In genomic region chr1:181100015-181100905, GRCh38 we compare ENCODE assay signal across 8 cellular contexts. TPM values are rescaled to one million over a fixed set of nuclear protein-coding genes. Genes with fewer than 3 reads are reported as not detected.
DNase-seq lines count a peak whose midpoint lies in the region; ATAC-seq, FAIRE-seq and TF ChIP-seq lines count a peak whose summit lies in the region.

No MANE protein-coding gene starts in this region.

- DNase-seq in GM12892 (ENCODE audit: insufficient read length) (no peak), NT2/D1 (ENCODE audit: low read depth, low spot score) (no peak), astrocyte (ENCODE audit: low read depth) (no peak), progenitor cell of endocrine pancreas (ENCODE audit: low spot score, unreplicated experiment) (no peak), lower lobe of right lung (no peak), NOMO-1 (lab: John Stamatoyannopoulos, UW; ENCODE audit: unreplicated experiment in 2 of 2) (no peak), SIG-M5 treated with dmso at 0.1 percent for 504 hours (lab: John Stamatoyannopoulos, UW; ENCODE audit: unreplicated experiment) (no peak)

- H3K36me3 Mint-ChIP-seq in astrocyte (ENCODE audit: low read depth, unreplicated experiment) (no peaks in the 10 kb centered on the region), progenitor cell of endocrine pancreas (ENCODE audit: insufficient read depth) (no peaks in the 10 kb centered on the region)

- peaks cover 20% of the 10 kb centered on the region for H3K4me1 ChIP-seq in NT2/D1 (ENCODE audit: insufficient read depth, insufficient read length)
- H3K4me1 ChIP-seq in astrocyte (ENCODE audit: insufficient read depth, low read length): peaks cover 72% of the 10 kb centered on the region
- peaks cover 85% of the 10 kb centered on the region for H3K4me1 ChIP-seq in lower lobe of right lung

- TF ChIP-seq CTCF in astrocyte (IDR thresholded peaks at IDR 0.05; ENCODE audit: insufficient read depth, low read depth, low read length) (no peak), progenitor cell of endocrine pancreas (IDR thresholded peaks at IDR 0.05; ENCODE audit: unreplicated experiment) (no peak), lower lobe of right lung (IDR thresholded peaks at IDR 0.05) (no peak)

- H3K36me3 ChIP-seq in NT2/D1 (ENCODE audit: insufficient read depth, insufficient read length, low read length) (peaks cover 1% of the 10 kb centered on the region), astrocyte (ENCODE audit: insufficient read depth, low read length) (no peaks in the 10 kb centered on the region), lower lobe of right lung (no peaks in the 10 kb centered on the region)

- peak overlapping the region; percentile 63 for H3K27ac ChIP-seq in astrocyte (ENCODE audit: low read depth, low read length)
- no peak overlapping the region for H3K27ac ChIP-seq in lower lobe of right lung

- peak overlapping the region; percentile 78 for H3K4me2 ChIP-seq in astrocyte (ENCODE audit: low read length)

- H3K9me3 Mint-ChIP-seq in astrocyte (ENCODE audit: unreplicated experiment) (no peaks in the 10 kb centered on the region), progenitor cell of endocrine pancreas (ENCODE audit: low read depth) (no peaks in the 10 kb centered on the region)

- H3K9me3 ChIP-seq in NT2/D1 (ENCODE audit: insufficient read depth, low read length) (no peaks in the 10 kb centered on the region), astrocyte (ENCODE audit: insufficient read depth, low read depth, low read length) (no peaks in the 10 kb centered on the region), lower lobe of right lung (no peaks in the 10 kb centered on the region)

- H4K20me1 ChIP-seq in astrocyte (ENCODE audit: insufficient read depth, low read length): peaks cover 3% of the 10 kb centered on the region

- H3K27me3 Mint-ChIP-seq in astrocyte (ENCODE audit: low read depth, unreplicated experiment) (no peaks in the 10 kb centered on the region), progenitor cell of endocrine pancreas (peaks cover 55% of the 10 kb centered on the region)

- H3K9ac ChIP-seq in NT2/D1 (ENCODE audit: insufficient read length, low read depth) (peak overlapping the region; percentile 3), astrocyte (ENCODE audit: low read length) (peak overlapping the region; percentile 70)

- no peak for ATAC-seq in lower lobe of right lung
- no peak for ATAC-seq in GM18867 (IDR thresholded peaks at IDR 0.05; ENCODE audit: unreplicated experiment)

- TF ChIP-seq POLR2A in GM12892 (IDR thresholded peaks at IDR 0.05; ENCODE audit: low read depth, low read length): 0 out of 2 replicates have a peak, but pooled peaks have one; percentile 15

- intact Hi-C loops in lower lobe of right lung (cut with DNase I): no loop called here

- H3K27me3 ChIP-seq in NT2/D1 (ENCODE audit: insufficient read depth, insufficient read length): peaks cover 47% of the 10 kb centered on the region
- H3K27me3 ChIP-seq in astrocyte (ENCODE audit: insufficient read depth, low read length): no peaks in the 10 kb centered on the region
- no peaks in the 10 kb centered on the region for H3K27me3 ChIP-seq in lower lobe of right lung (ENCODE audit: low read depth)

- peak overlapping the region; percentile 50 for H2AFZ ChIP-seq in astrocyte (ENCODE audit: low read depth, low read length)

- H3K4me3 ChIP-seq in NT2/D1 (ENCODE audit: insufficient read length, low read depth) (no peak overlapping the region), astrocyte (ENCODE audit: insufficient read depth, low read depth, low read length) (peak overlapping the region; percentile 8), lower lobe of right lung (no peak overlapping the region)

- H3K4me3 Mint-ChIP-seq in astrocyte (ENCODE audit: unreplicated experiment) (peak overlapping the region; percentile 71), progenitor cell of endocrine pancreas (ENCODE audit: low read depth) (no peak overlapping the region)

- no peaks in the 10 kb centered on the region for H3K79me2 ChIP-seq in astrocyte (ENCODE audit: insufficient read depth, low read length)

- FAIRE-seq in GM12892 (lab: Jason Lieb, UNC): peak; percentile 71
- FAIRE-seq in astrocyte (lab: Jason Lieb, UNC): no peak

- H3K27ac Mint-ChIP-seq in astrocyte (ENCODE audit: unreplicated experiment) (peak overlapping the region; percentile 98), progenitor cell of endocrine pancreas (peak overlapping the region; percentile 67)

- H3K4me1 Mint-ChIP-seq in astrocyte (ENCODE audit: low read depth, unreplicated experiment) (peaks cover 84% of the 10 kb centered on the region), progenitor cell of endocrine pancreas (ENCODE audit: low read depth) (peaks cover 66% of the 10 kb centered on the region)

RNA-seq across cellular contexts. Expression of gene IER5, which starts 11.8 kb away (rescaled TPM):
- 33.4 TPM for polyA plus RNA-seq in GM12892 (2012; ENCODE audit: missing spikeins)
- total RNA-seq in astrocyte (23.2 and 28.3 TPM in 2 replicates), progenitor cell of endocrine pancreas (1.7 and 2.3 TPM in 2 replicates), lower lobe of right lung (33.2 TPM)
